In the genomic region with DNA sequence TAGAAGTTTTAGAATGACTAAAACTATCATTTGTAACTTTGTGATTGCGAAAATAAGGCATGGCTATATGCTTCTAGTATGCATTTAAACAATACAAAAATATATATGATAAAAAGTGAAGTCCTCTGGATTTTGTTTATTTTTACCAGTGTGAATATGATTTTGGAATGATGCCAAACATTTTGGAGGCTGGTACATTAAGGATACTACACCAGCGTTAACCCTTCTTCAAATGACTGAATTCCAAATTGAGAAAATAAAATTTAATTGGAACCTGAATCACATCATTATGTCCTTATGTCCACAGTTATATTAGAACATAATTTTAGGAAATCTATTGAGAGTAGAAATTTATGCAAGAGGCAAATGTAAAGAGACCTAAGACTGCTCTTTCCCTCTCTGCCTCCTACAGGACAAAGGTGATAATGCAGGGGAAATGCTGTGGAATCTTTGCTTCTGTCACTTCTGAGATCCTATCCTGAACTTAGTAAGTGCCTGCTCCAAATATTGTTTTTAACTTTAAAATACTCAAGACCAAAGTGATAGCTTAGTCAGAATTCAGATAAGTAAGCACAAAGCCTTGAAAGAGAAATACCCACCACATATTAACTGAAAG, we compare ENCODE assay signal across 11 cellular contexts.
DNase-seq lines count a peak whose midpoint lies in the region; ATAC-seq and TF ChIP-seq lines count a peak whose summit lies in the region.
"Had no signal": no experiment of that assay in that cellular context is flagged by ENCODE, and none has a peak within 500 bp of the region (broad histone marks: within the 10 kb centered on the region; RNA-seq: fewer than 3 reads in every experiment).

No MANE protein-coding gene starts in this region.

- 89% methylated on average over 1 of the region's 2 CpGs; no CpG with 5 or more reads in 1 of the 2 experiments for WGBS in endodermal cell (ENCODE audit: insufficient coverage in 1 of 2, insufficient read length in 1 of 2), 2 experiments

- intact Hi-C loops in MCF 10A (cut with micrococcal nuclease) = loop anchor here (10.0 kb wide), 1 partner anchor 131 kb away; no protein-coding TSS in a partner anchor
- intact Hi-C loops in breast epithelium (cut with DNase I; ENCODE audit: low total_unique reads) = no loop called here

- H3K27me3 Mint-ChIP-seq in MCF 10A (ENCODE audit: insufficient read depth, unreplicated experiment) (no peaks in the 10 kb centered on the region), endodermal cell (ENCODE audit: insufficient read depth) (no peaks in the 10 kb centered on the region), type B pancreatic cell (no peaks in the 10 kb centered on the region)
- H3K27me3 Mint-ChIP-seq in activated T-cell treated with anti-CD3 and anti-CD28 coated beads, Interleukin-2, amount 50 U/mL, for 24 hours = no peaks in the 10 kb centered on the region
- no peaks in the 10 kb centered on the region for H3K27me3 Mint-ChIP-seq in CD8-positive, alpha-beta memory T cell
- H3K27me3 Mint-ChIP-seq: activated T-helper 17 cell treated with anti-CD3 and anti-CD28 coated beads, Interleukin-2, amount 50 U/mL, for 72 hours had no signal

- no peak for ATAC-seq in GM21423 (IDR thresholded peaks at IDR 0.05; ENCODE audit: unreplicated experiment)
- ATAC-seq: activated T-helper 17 cell treated with anti-CD3 and anti-CD28 coated beads, Interleukin-2, amount 50 U/mL, for 72 hours had no signal

- H3K27ac Mint-ChIP-seq in MCF 10A (ENCODE audit: low read depth, unreplicated experiment) (no peak overlapping the region), endodermal cell (no peak overlapping the region), type B pancreatic cell (no peak overlapping the region)
- no peak overlapping the region for H3K27ac Mint-ChIP-seq in activated T-cell treated with anti-CD3 and anti-CD28 coated beads, Interleukin-2, amount 50 U/mL, for 24 hours
- no peak overlapping the region for H3K27ac Mint-ChIP-seq in CD8-positive, alpha-beta memory T cell
- H3K27ac Mint-ChIP-seq: activated T-helper 17 cell treated with anti-CD3 and anti-CD28 coated beads, Interleukin-2, amount 50 U/mL, for 72 hours had no signal

- no peaks in the 10 kb centered on the region for H3K4me1 ChIP-seq in breast epithelium
- no peaks in the 10 kb centered on the region for H3K4me1 ChIP-seq in endodermal cell (ENCODE audit: control insufficient read depth, insufficient read depth, low read length)
- H3K4me1 ChIP-seq in CD8-positive, alpha-beta memory T cell (ENCODE audit: insufficient read depth, low read length) = no peaks in the 10 kb centered on the region

- TF ChIP-seq POLR2A in breast epithelium (IDR thresholded peaks at IDR 0.05) = no peak

- CTCF ChIA-PET in MCF 10A (lab: Yijun Ruan, JAX) = interaction anchor here (0.6 to 0.7 kb wide), 3 partner anchors 8 to 143 kb away, joined by 3 read pairs; no protein-coding TSS in a partner anchor
- CTCF ChIA-PET in CD8-positive, alpha-beta memory T cell (lab: Charles Lee) = no interaction called here

- H3K4me3 Mint-ChIP-seq in MCF 10A (ENCODE audit: unreplicated experiment) = no peak overlapping the region
- H3K4me3 Mint-ChIP-seq in endodermal cell = no peak overlapping the region
- no peak overlapping the region for H3K4me3 Mint-ChIP-seq in type B pancreatic cell
- H3K4me3 Mint-ChIP-seq in activated T-cell treated with anti-CD3 and anti-CD28 coated beads, Interleukin-2, amount 50 U/mL, for 24 hours = no peak overlapping the region
- no peak overlapping the region for H3K4me3 Mint-ChIP-seq in CD8-positive, alpha-beta memory T cell
- H3K4me3 Mint-ChIP-seq: activated T-helper 17 cell treated with anti-CD3 and anti-CD28 coated beads, Interleukin-2, amount 50 U/mL, for 72 hours had no signal

- TF ChIP-seq CTCF in MCF 10A (IDR thresholded peaks at IDR 0.05; ENCODE audit: unreplicated experiment) (peak; percentile 39), breast epithelium (IDR thresholded peaks at IDR 0.05) (no peak), endodermal cell (conservative IDR thresholded peaks at IDR 0.05) (peak; percentile 78), type B pancreatic cell (conservative IDR thresholded peaks at IDR 0.05) (peak; percentile 70)

- no peak overlapping the region for H3K27ac ChIP-seq in breast epithelium
- no peak overlapping the region for H3K27ac ChIP-seq in endodermal cell (ENCODE audit: low read depth, low read length)
- no peak overlapping the region for H3K27ac ChIP-seq in CD8-positive, alpha-beta memory T cell (ENCODE audit: low read depth, low read length)

- H3K9me3 Mint-ChIP-seq in MCF 10A (ENCODE audit: unreplicated experiment) = no peaks in the 10 kb centered on the region
- peaks cover 3% of the 10 kb centered on the region for H3K9me3 Mint-ChIP-seq in endodermal cell
- no peaks in the 10 kb centered on the region for H3K9me3 Mint-ChIP-seq in type B pancreatic cell
- H3K9me3 Mint-ChIP-seq in activated T-cell treated with anti-CD3 and anti-CD28 coated beads, Interleukin-2, amount 50 U/mL, for 24 hours = no peaks in the 10 kb centered on the region
- H3K9me3 Mint-ChIP-seq in CD8-positive, alpha-beta memory T cell = no peaks in the 10 kb centered on the region
- H3K9me3 Mint-ChIP-seq: activated T-helper 17 cell treated with anti-CD3 and anti-CD28 coated beads, Interleukin-2, amount 50 U/mL, for 72 hours had no signal

- H3K27me3 ChIP-seq in breast epithelium (no peaks in the 10 kb centered on the region), endodermal cell (ENCODE audit: control insufficient read depth, insufficient read depth, low read length, poor library complexity, severe bottlenecking) (no peaks in the 10 kb centered on the region)
- no peaks in the 10 kb centered on the region for H3K27me3 ChIP-seq in CD8-positive, alpha-beta memory T cell (ENCODE audit: insufficient read depth, low read length, poor library complexity, severe bottlenecking)

- H3K4me3 ChIP-seq in breast epithelium = no peak overlapping the region
- no peak overlapping the region for H3K4me3 ChIP-seq in endodermal cell (ENCODE audit: low read length)
- H3K4me3 ChIP-seq in CD8-positive, alpha-beta memory T cell (ENCODE audit: low read length) = no peak overlapping the region

- H3K36me3 ChIP-seq in breast epithelium (no peaks in the 10 kb centered on the region), endodermal cell (ENCODE audit: control insufficient read depth, insufficient read depth, low read length) (no peaks in the 10 kb centered on the region)
- H3K36me3 ChIP-seq in CD8-positive, alpha-beta memory T cell (ENCODE audit: insufficient read depth, low read length) = no peaks in the 10 kb centered on the region

- H3K9me3 ChIP-seq in breast epithelium (no peaks in the 10 kb centered on the region), endodermal cell (ENCODE audit: control insufficient read depth, low read length) (no peaks in the 10 kb centered on the region)
- no peaks in the 10 kb centered on the region for H3K9me3 ChIP-seq in CD8-positive, alpha-beta memory T cell (ENCODE audit: low read length)

- DNase-seq in MCF 10A (ENCODE audit: unreplicated experiment) (peak; percentile 59), breast epithelium (ENCODE audit: low spot score in 2 of 2) (no peak), NCI-H82 treated with DMSO at 0.1 percent for 48 hours (lab: John Stamatoyannopoulos, UW; ENCODE audit: unreplicated experiment) (peak; percentile 11), endodermal cell (no peak), type B pancreatic cell (ENCODE audit: extremely low spot score, unreplicated experiment) (no peak)
- no peak for DNase-seq in activated T-cell treated with anti-CD3 and anti-CD28 coated beads, Interleukin-2, amount 50 U/mL, for 24 hours
- no peak for DNase-seq in CD8-positive, alpha-beta memory T cell
- DNase-seq: COR-L47, RPMI8226 had no signal

- no TSS peak for BruUV-seq in MCF 10A (replicated peaks; lab: Mats Ljungman, UMichigan)

- H3K4me1 Mint-ChIP-seq in MCF 10A (ENCODE audit: insufficient read depth, unreplicated experiment) (no peaks in the 10 kb centered on the region), endodermal cell (peaks cover 7% of the 10 kb centered on the region), type B pancreatic cell (ENCODE audit: unreplicated experiment) (no peaks in the 10 kb centered on the region)
- H3K4me1 Mint-ChIP-seq in activated T-cell treated with anti-CD3 and anti-CD28 coated beads, Interleukin-2, amount 50 U/mL, for 24 hours (ENCODE audit: low read depth) = no peaks in the 10 kb centered on the region
- H3K4me1 Mint-ChIP-seq in CD8-positive, alpha-beta memory T cell = no peaks in the 10 kb centered on the region
- H3K4me1 Mint-ChIP-seq: activated T-helper 17 cell treated with anti-CD3 and anti-CD28 coated beads, Interleukin-2, amount 50 U/mL, for 72 hours had no signal

- no peak overlapping the region for H3K9ac ChIP-seq in endodermal cell (ENCODE audit: extremely low read depth, low read length, poor library complexity, severe bottlenecking)

- POLR2A ChIA-PET in MCF 10A (lab: Yijun Ruan, JAX) = no interaction called here
- POLR2A ChIA-PET in CD8-positive, alpha-beta memory T cell (lab: Charles Lee) = no interaction called here

- H3K36me3 Mint-ChIP-seq in MCF 10A (ENCODE audit: insufficient read depth, unreplicated experiment) (no peaks in the 10 kb centered on the region), endodermal cell (ENCODE audit: low read depth) (no peaks in the 10 kb centered on the region), type B pancreatic cell (no peaks in the 10 kb centered on the region)
- no peaks in the 10 kb centered on the region for H3K36me3 Mint-ChIP-seq in activated T-cell treated with anti-CD3 and anti-CD28 coated beads, Interleukin-2, amount 50 U/mL, for 24 hours (ENCODE audit: low read depth)
- H3K36me3 Mint-ChIP-seq in CD8-positive, alpha-beta memory T cell = no peaks in the 10 kb centered on the region

Comparison
In these comparisons a context has a peak if more than half of its experiments do, and no peak if none do; other contexts are left out.
1. DNase-seq: peak in MCF 10A (single experiment) and NCI-H82 treated with DMSO at 0.1 percent for 48 hours (single experiment); none in breast epithelium (0 of 2), endodermal cell (single experiment), type B pancreatic cell (single experiment), activated T-cell treated with anti-CD3 and anti-CD28 coated beads, Interleukin-2, amount 50 U/mL, for 24 hours (single experiment) and CD8-positive, alpha-beta memory T cell (0 of 5).
2. CTCF ChIP-seq: peak in MCF 10A (single experiment), endodermal cell (single experiment) and type B pancreatic cell (single experiment); none in breast epithelium (0 of 3).